1 cellular context compared by ENCODE assay signal in genomic region chr11:77418155-77418980, GRCh38.
TF ChIP-seq lines count a peak whose summit lies in the region.

No MANE protein-coding gene starts in this region.

TF ChIP-seq in GM12878, 131 proteins besides CTCF, POLR2A, EP300 and RAD21 (continued from another document):
- TF ChIP-seq PBX3 (IDR thresholded peaks at IDR 0.05; ENCODE audit: insufficient replicate concordance, low read depth, low read length) (no peak), CBX3 (IDR thresholded peaks at IDR 0.05; ENCODE audit: borderline replicate concordance, low read depth) (no peak), POLR2AphosphoS5 (IDR thresholded peaks at IDR 0.05; ENCODE audit: low read length) (no peak), RAD51 (IDR thresholded peaks at IDR 0.05) (0 out of 2 replicates have a peak, but pooled peaks have one; percentile 41), BACH1 (IDR thresholded peaks at IDR 0.05; ENCODE audit: borderline replicate concordance) (no peak), POLR2AphosphoS2 (IDR thresholded peaks at IDR 0.05; ENCODE audit: low read depth, low read length) (no peak)
TF ChIP-seq in GM12878: peak in this region for 9.
